ENCODE assay signal across 1 cellular context in genomic region chr12:6850796-6851152, GRCh38.
TF ChIP-seq lines count a peak whose summit lies in the region.

No MANE protein-coding gene starts in this region.

TF ChIP-seq in GM23338, 12 proteins besides CTCF, POLR2A, EP300 and RAD21 (continued from another document):
- no peak for TF ChIP-seq ZNF462 (CRISPR knock-in tag; IDR thresholded peaks at IDR 0.05)
- TF ChIP-seq CREB1 (CRISPR knock-in tag; IDR thresholded peaks at IDR 0.05; ENCODE audit: low read depth) = no peak
- no peak for TF ChIP-seq EZH2phosphoT487 (IDR thresholded peaks at IDR 0.05; ENCODE audit: unreplicated experiment)
- no peak for TF ChIP-seq EZH2 (IDR thresholded peaks at IDR 0.05; ENCODE audit: low read depth, unreplicated experiment)
- TF ChIP-seq ZNF114 (CRISPR knock-in tag; IDR thresholded peaks at IDR 0.05) = no peak
- no peak for TF ChIP-seq NANOG (IDR thresholded peaks at IDR 0.05; ENCODE audit: borderline replicate concordance)
- TF ChIP-seq ZNF331 (CRISPR knock-in tag; IDR thresholded peaks at IDR 0.05; ENCODE audit: low read depth) = no peak
- TF ChIP-seq STAT1 (IDR thresholded peaks at IDR 0.05; ENCODE audit: unreplicated experiment) = no peak
- TF ChIP-seq POLR2AphosphoS5 (IDR thresholded peaks at IDR 0.05; ENCODE audit: low read depth) = no peak
- TF ChIP-seq JUNB (IDR thresholded peaks at IDR 0.05; ENCODE audit: unreplicated experiment) = no peak
TF ChIP-seq in GM23338: peak in this region for 0.
